Comparison of ENCODE assay signal across 9 cellular contexts in genomic region chr14:23577004-23577681, GRCh38. TPM values are rescaled to one million over a fixed set of nuclear protein-coding genes. Genes with fewer than 3 reads are reported as not detected.
A peak's percentile ranks its signal among the peaks of the same experiment; 100 is the strongest.
DNase-seq lines count a peak whose midpoint lies in the region; ATAC-seq and TF ChIP-seq lines count a peak whose summit lies in the region.
"Had no signal": no experiment of that assay in that cellular context is flagged by ENCODE, and none has a peak within 500 bp of the region (broad histone marks: within the 10 kb centered on the region; RNA-seq: fewer than 3 reads in every experiment).

No MANE protein-coding gene starts in this region.

- H3K27ac ChIP-seq in RWPE2 (ENCODE audit: poor library complexity, severe bottlenecking) (no peak overlapping the region), parathyroid adenoma (no peak overlapping the region), tibial artery (no peak overlapping the region)

- intact Hi-C loops in Right ventricle myocardium superior (cut with DNase I) (no loop called here), tibial artery (cut with DNase I; ENCODE audit: low total_unique reads) (no loop called here)

- H3K27me3 ChIP-seq in RWPE2 (ENCODE audit: insufficient read depth, poor library complexity, severe bottlenecking) (peaks cover 59% of the 10 kb centered on the region), parathyroid adenoma (ENCODE audit: control insufficient read depth, insufficient read depth, low read length) (peaks cover 3% of the 10 kb centered on the region), tibial artery (peaks cover 8 to 82% of the 10 kb centered on the region in 2 donors)

- H3K4me1 ChIP-seq in RWPE2 (ENCODE audit: insufficient read depth, poor library complexity, severe bottlenecking): no peaks in the 10 kb centered on the region
- H3K4me1 ChIP-seq in parathyroid adenoma: peaks cover 4% of the 10 kb centered on the region
- peaks cover 0 to 24% (median 16%) of the 10 kb centered on the region in 4 donors for H3K4me1 ChIP-seq in tibial artery

- ATAC-seq in RWPE2 (ENCODE audit: low read depth): peak; percentile 45; the same call in 2 of the 3 replicates
- ATAC-seq in Right ventricle myocardium superior (ENCODE audit: poor library complexity): peak; percentile 44
- no peak for ATAC-seq in GM21381 (IDR thresholded peaks at IDR 0.05; ENCODE audit: unreplicated experiment)

- H3K9me3 ChIP-seq in RWPE2 (ENCODE audit: severe bottlenecking) (no peaks in the 10 kb centered on the region), parathyroid adenoma (ENCODE audit: control insufficient read depth, low read length) (no peaks in the 10 kb centered on the region), tibial artery (no peaks in the 10 kb centered on the region)

- DNase-seq in ELF-1 (ENCODE audit: low read depth, low spot score) (peak; percentile 48), RWPE2 (ENCODE audit: low spot score) (no peak), Right ventricle myocardium superior (no peak), SKM-1 treated with dmso at 0.1 percent for 144 hours (lab: John Stamatoyannopoulos, UW; ENCODE audit: unreplicated experiment) (no peak), tibial artery (no peak), DMS153 (lab: John Stamatoyannopoulos, UW) (no peak)
- DNase-seq: NCI-H2081 treated with DMSO at 0.1 percent for 48 hours had no signal

- no peaks in the 10 kb centered on the region for H3K79me2 ChIP-seq in parathyroid adenoma

- H3K36me3 ChIP-seq in RWPE2 (ENCODE audit: low read depth): no peaks in the 10 kb centered on the region
- H3K36me3 ChIP-seq in parathyroid adenoma (ENCODE audit: control insufficient read depth, insufficient read depth, low read length): no peaks in the 10 kb centered on the region
- H3K36me3 ChIP-seq in tibial artery: no peaks in the 10 kb centered on the region

- peak overlapping the region; percentile 78 for H2AFZ ChIP-seq in parathyroid adenoma

- no peak overlapping the region for H3K4me3 ChIP-seq in RWPE2 (ENCODE audit: severe bottlenecking)
- H3K4me3 ChIP-seq in parathyroid adenoma (ENCODE audit: low read depth, low read length): no peak overlapping the region
- peak overlapping the region in 1 of 2 donors; percentile 40 for H3K4me3 ChIP-seq in tibial artery

- H3K4me2 ChIP-seq in parathyroid adenoma (ENCODE audit: low read length): no peak overlapping the region

- TF ChIP-seq CTCF in RWPE2 (IDR thresholded peaks at IDR 0.05; ENCODE audit: poor library complexity, severe bottlenecking) (no peak), parathyroid adenoma (IDR thresholded peaks at IDR 0.05) (no peak), tibial artery (IDR thresholded peaks at IDR 0.05) (no peak)

- H3K9ac ChIP-seq in parathyroid adenoma: no peak overlapping the region

RNA-seq across cellular contexts. Expression of gene JPH4, which starts 1.4 kb away (rescaled TPM):
- total RNA-seq in Right ventricle myocardium superior: 0.13 TPM

RNA-seq across cellular contexts. Expression of gene AP1G2, which starts 9.6 kb away (rescaled TPM):
- total RNA-seq in Right ventricle myocardium superior: 10.7 TPM

RNA-seq across cellular contexts. Expression of gene THTPA, which starts 21.1 kb away (rescaled TPM):
- total RNA-seq in Right ventricle myocardium superior: 15.4 TPM

RNA-seq across cellular contexts. Expression of gene ZFHX2, which starts 25.6 kb away (rescaled TPM):
- 0.97 TPM for total RNA-seq in Right ventricle myocardium superior

RNA-seq across cellular contexts. Expression of gene DHRS2, which starts 59.0 kb away (rescaled TPM):
- total RNA-seq in Right ventricle myocardium superior: not detected
